ENCODE assay signal across 8 cellular contexts in the genomic region with DNA sequence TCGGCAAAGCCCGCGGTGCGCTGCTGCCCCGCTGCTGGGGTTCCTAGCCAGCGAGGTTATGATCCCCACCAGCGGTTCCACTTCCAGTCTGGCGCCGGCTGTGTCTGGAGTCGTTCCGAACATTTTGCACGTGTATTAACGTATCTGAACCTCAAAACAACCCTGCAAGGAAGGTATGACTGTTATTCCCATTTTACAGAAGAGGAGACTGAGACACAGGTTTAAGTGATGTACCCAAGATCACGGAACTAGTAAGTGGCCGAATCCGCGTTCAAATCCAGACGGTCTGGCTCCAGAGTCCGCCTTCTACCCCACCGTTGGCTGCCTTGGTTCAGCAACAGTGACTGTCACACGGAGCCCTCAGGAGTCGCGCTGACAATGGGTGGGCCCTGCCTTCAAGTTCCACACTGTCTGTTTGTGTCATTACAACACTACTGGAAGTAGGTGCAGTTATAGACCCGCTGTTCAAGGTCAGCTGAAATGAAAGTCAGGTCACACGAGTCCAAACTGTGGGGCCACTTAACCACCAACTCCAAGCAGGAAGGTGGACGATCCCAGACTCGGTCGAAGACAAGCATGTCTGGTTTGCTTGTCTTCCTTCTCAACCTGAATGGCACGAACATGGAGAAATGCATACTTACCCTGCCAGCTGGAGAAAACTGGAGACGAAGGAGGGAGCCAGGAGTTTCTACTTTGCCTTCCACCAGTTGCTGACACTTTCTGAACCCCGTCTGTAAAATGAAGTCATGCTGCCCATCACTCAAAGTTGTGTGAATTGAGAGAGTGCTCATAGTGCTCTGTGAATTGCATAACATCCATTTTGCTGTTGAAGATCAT. TPM values are rescaled to one million over a fixed set of nuclear protein-coding genes. Genes with fewer than 3 reads are reported as not detected.
DNase-seq lines count a peak whose midpoint lies in the region; ATAC-seq and TF ChIP-seq lines count a peak whose summit lies in the region.

No MANE protein-coding gene starts in this region.

- TF ChIP-seq CTCF in AG04450 (IDR thresholded peaks at IDR 0.05; ENCODE audit: low read depth, low read length) = no peak
- no peak for TF ChIP-seq CTCF in choroid plexus epithelial cell (conservative IDR thresholded peaks at IDR 0.05; ENCODE audit: low read depth, low read length)

- H3K4me3 ChIP-seq in AG04450 (ENCODE audit: low read depth, low read length) (peak overlapping the region; percentile 60), choroid plexus epithelial cell (ENCODE audit: low read depth, low read length) (peak overlapping the region; percentile 82), muscle layer of duodenum (ENCODE audit: low read depth in 1 of 2, low read length in 2 of 2) (peak overlapping the region; percentile 74 to 81)

- ATAC-seq in GM21723 (IDR thresholded peaks at IDR 0.05; ENCODE audit: unreplicated experiment) (no peak), GM21381 (IDR thresholded peaks at IDR 0.05; ENCODE audit: unreplicated experiment) (no peak)

- peaks cover 2% of the 10 kb centered on the region for H3K27me3 ChIP-seq in AG04450 (ENCODE audit: control insufficient read depth, insufficient read depth, low read length)
- H3K27me3 ChIP-seq in muscle layer of duodenum (ENCODE audit: low read depth, low read length) = peaks cover 4% of the 10 kb centered on the region

- DNase-seq in AG04450 (ENCODE audit: low read depth, low spot score) (no peak), Kasumi-1 (lab: John Stamatoyannopoulos, UW) (peak; percentile 47 to 55), choroid plexus epithelial cell (ENCODE audit: low read depth) (no peak), cerebellar nuclear complex (lab: John Stamatoyannopoulos, UW) (no peak), kidney glomerular epithelial cell (lab: John Stamatoyannopoulos, UW) (no peak)

- peak overlapping the region; percentile 57 for H3K27ac ChIP-seq in AG04450 (ENCODE audit: low read depth, low read length)
- no peak overlapping the region for H3K27ac ChIP-seq in muscle layer of duodenum (ENCODE audit: low read length)

- CTCF ChIA-PET in AG04450 (lab: Charles Lee) = interaction anchor here (3.4 kb wide), 1 partner anchor 8 kb away, joined by 21 read pairs; no protein-coding TSS in a partner anchor

- no peaks in the 10 kb centered on the region for H3K9me3 ChIP-seq in AG04450 (ENCODE audit: control insufficient read depth, insufficient read depth, low read length)
- no peaks in the 10 kb centered on the region for H3K9me3 ChIP-seq in muscle layer of duodenum (ENCODE audit: control insufficient read depth in 1 of 2, low read length in 2 of 2)

- POLR2A ChIA-PET in AG04450 (lab: Yijun Ruan, JAX) = no interaction called here

- H3K36me3 ChIP-seq in muscle layer of duodenum (ENCODE audit: control insufficient read depth in 1 of 2, insufficient read depth in 2 of 2, low read length in 2 of 2) = peaks cover 2 to 21% of the 10 kb centered on the region in 2 donors

- peaks cover 5 to 12% of the 10 kb centered on the region in 2 donors for H3K4me1 ChIP-seq in muscle layer of duodenum (ENCODE audit: control insufficient read depth in 1 of 2, insufficient read depth in 2 of 2, low read length in 2 of 2)

RNA-seq across cellular contexts. Expression of a gene that starts 0.8 kb away (rescaled TPM):
- 64.6 and 66.4 TPM in 2 replicates for polyA plus RNA-seq in AG04450 (2011; rRNA removed)
- 50.9 and 51.9 TPM in 2 replicates for polyA minus RNA-seq in AG04450 (2011; rRNA and poly(A)+ RNA removed)

RNA-seq across cellular contexts. Expression of a gene that starts 21.8 kb away (rescaled TPM):
- not detected in 2 replicates for polyA plus RNA-seq in AG04450 (2011; rRNA removed)
- not detected in 2 replicates for polyA minus RNA-seq in AG04450 (2011; rRNA and poly(A)+ RNA removed)

RNA-seq across cellular contexts. Expression of a gene that starts 43.7 kb away (rescaled TPM):
- polyA plus RNA-seq in AG04450 (2011; rRNA removed) = not detected in 2 replicates
- polyA minus RNA-seq in AG04450 (2011; rRNA and poly(A)+ RNA removed) = not detected in 2 replicates

Comparison
In these comparisons a context has a peak if more than half of its experiments do, and no peak if none do; other contexts are left out.
1. DNase-seq: peak in Kasumi-1 (2 of 2); none in AG04450 (single experiment), choroid plexus epithelial cell (single experiment), cerebellar nuclear complex (0 of 2) and kidney glomerular epithelial cell (single experiment).
2. Peak in every context shown above with its lines, with median percentiles within 50 percentile points of each other: H3K4me3 ChIP-seq.